1 cellular context compared by ENCODE assay signal in the genomic region with DNA sequence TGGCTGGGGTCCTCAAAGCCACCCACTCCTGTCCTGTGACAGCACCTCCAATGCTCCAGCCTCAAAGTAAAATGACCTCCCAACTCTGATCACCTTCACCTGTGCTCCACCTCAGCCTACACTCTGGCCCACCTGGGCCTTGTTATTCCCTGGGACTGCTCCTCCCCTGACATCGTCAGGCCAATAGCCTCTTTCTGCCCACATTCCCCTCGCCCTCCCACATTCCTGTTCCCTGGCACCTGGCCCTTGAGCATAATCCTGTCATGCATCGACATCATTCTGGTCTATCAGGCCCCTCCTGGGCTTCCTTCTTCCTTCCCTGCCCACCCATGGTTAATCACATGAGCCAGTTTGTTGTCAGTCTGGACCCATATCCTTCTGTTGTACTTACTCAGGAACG.
TF ChIP-seq lines count a peak whose summit lies in the region.

No MANE protein-coding gene starts in this region.

TF ChIP-seq in H1, 55 proteins besides CTCF, POLR2A, EP300 and RAD21:
- TF ChIP-seq TEAD4 (IDR thresholded peaks at IDR 0.05; ENCODE audit: low read depth, low read length) = peak; percentile 85
- TF ChIP-seq TCF12 (IDR thresholded peaks at IDR 0.05; ENCODE audit: low read depth, low read length) = 0 out of 2 replicates have a peak, but pooled peaks have one; percentile 40
- TF ChIP-seq RNF2 (IDR thresholded peaks at IDR 0.05; ENCODE audit: borderline replicate concordance, low read depth, low read length, missing control alignments, poor library complexity, severe bottlenecking) = no peak
